Comparison of ENCODE assay signal across 12 cellular contexts in the genomic region with DNA sequence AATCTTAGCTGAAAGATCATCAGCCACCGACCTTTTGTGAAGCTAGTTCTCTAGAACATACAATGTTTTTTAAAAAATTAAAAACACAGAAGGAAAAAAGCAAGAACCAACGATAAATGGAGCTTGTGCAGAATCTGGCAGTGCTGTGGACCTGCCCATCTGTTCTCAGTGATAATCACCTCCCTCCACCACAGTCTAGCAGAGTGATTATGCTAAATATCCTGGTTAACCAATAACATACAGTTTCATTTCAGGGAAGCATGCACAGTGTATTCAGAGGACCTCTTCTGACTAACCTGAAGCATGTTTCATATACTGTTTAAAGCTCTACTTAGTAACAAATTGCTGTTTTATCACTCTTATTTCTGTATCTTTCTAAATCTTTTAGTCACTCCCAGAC.
A peak's percentile ranks its signal among the peaks of the same experiment; 100 is the strongest.
DNase-seq lines count a peak whose midpoint lies in the region; ATAC-seq and TF ChIP-seq lines count a peak whose summit lies in the region.
"Had no signal": no experiment of that assay in that cellular context is flagged by ENCODE, and none has a peak within 500 bp of the region (broad histone marks: within the 10 kb centered on the region; RNA-seq: fewer than 3 reads in every experiment).

No MANE protein-coding gene starts in this region.

- H3K9me3 Mint-ChIP-seq in activated CD8-positive, alpha-beta T cell treated with anti-CD3 and anti-CD28 coated beads, Interleukin-2, amount 10 ng/mL, durations not matched to agents 7 days and 5 days (ENCODE audit: insufficient read depth) = no peaks in the 10 kb centered on the region
- H3K9me3 Mint-ChIP-seq: dendritic cell treated with granulocyte-macrophage colony-stimulating factor and Interleukin-4, amounts not matched to agents 40 ng/mL and 50 ng/mL, for 4 days; stimulated activated naive CD8-positive, alpha-beta T cell treated with anti-CD3 and anti-CD28 coated beads, Interleukin-15, Interleukin-2, amounts not matched to agents 100 ng/mL and 50 ng/mL, for 24 hours had no signal

- H3K9me2 ChIP-seq in PC-9 (ENCODE audit: insufficient read depth) = no peaks in the 10 kb centered on the region

- no peaks in the 10 kb centered on the region for H4K20me1 ChIP-seq in PC-9 (ENCODE audit: insufficient read depth)

- H3K27me3 ChIP-seq in A673 (replicated peaks; ENCODE audit: insufficient read depth, low read depth, low read length, poor library complexity) (no peaks in the 10 kb centered on the region), prostate gland (replicated peaks; ENCODE audit: insufficient read depth) (no peaks in the 10 kb centered on the region), PC-9 (ENCODE audit: insufficient read depth, low read depth) (no peaks in the 10 kb centered on the region)
- H3K27me3 ChIP-seq: right atrium auricular region had no signal

- TF ChIP-seq POLR2A in prostate gland (IDR thresholded peaks at IDR 0.05) = no peak

- 33% methylated on average over 2 of the region's 2 CpGs for WGBS in prostate gland

- no peak overlapping the region for H3K4me3 Mint-ChIP-seq in activated CD8-positive, alpha-beta T cell treated with anti-CD3 and anti-CD28 coated beads, Interleukin-2, amount 10 ng/mL, durations not matched to agents 7 days and 5 days
- H3K4me3 Mint-ChIP-seq: B cell; dendritic cell treated with granulocyte-macrophage colony-stimulating factor and Interleukin-4, amounts not matched to agents 40 ng/mL and 50 ng/mL, for 4 days; stimulated activated naive CD8-positive, alpha-beta T cell treated with anti-CD3 and anti-CD28 coated beads, Interleukin-15, Interleukin-2, amounts not matched to agents 100 ng/mL and 50 ng/mL, for 24 hours had no signal

- H3K36me3 ChIP-seq in A673 (ENCODE audit: insufficient read depth, low read length, poor library complexity, severe bottlenecking) (no peaks in the 10 kb centered on the region), prostate gland (no peaks in the 10 kb centered on the region), PC-9 (ENCODE audit: low read depth) (no peaks in the 10 kb centered on the region)
- H3K36me3 ChIP-seq: right atrium auricular region had no signal

- in situ Hi-C loops in KBM-7 (cut with MboI; ENCODE audit: low pct_unique_long_range_greater_than_20kb, low sequenced_read_pairs) = no loop called here

- H3K4me3 ChIP-seq in A673 (ENCODE audit: low read depth, low read length, poor library complexity, severe bottlenecking) (no peak overlapping the region), LNCaP clone FGC (ENCODE audit: low read depth, low read length) (peak overlapping the region; percentile 56), prostate gland (no peak overlapping the region), PC-9 (no peak overlapping the region)
- H3K4me3 ChIP-seq: right atrium auricular region had no signal

- no peaks in the 10 kb centered on the region for H3F3A ChIP-seq in PC-9 (ENCODE audit: insufficient read depth, low read depth)

- H3K4me1 ChIP-seq in A673 (ENCODE audit: insufficient read depth, low read length, poor library complexity, severe bottlenecking) (peaks cover 5% of the 10 kb centered on the region), prostate gland (replicated peaks) (no peaks in the 10 kb centered on the region), PC-9 (replicated peaks; ENCODE audit: insufficient read depth) (no peaks in the 10 kb centered on the region)
- H3K4me1 ChIP-seq: right atrium auricular region had no signal

- no peaks in the 10 kb centered on the region for H3K36me3 Mint-ChIP-seq in activated CD8-positive, alpha-beta T cell treated with anti-CD3 and anti-CD28 coated beads, Interleukin-2, amount 10 ng/mL, durations not matched to agents 7 days and 5 days (ENCODE audit: low read depth)

- CTCF ChIA-PET in A673 (lab: Charles Lee) = no interaction called here
- CTCF ChIA-PET in activated CD8-positive, alpha-beta T cell treated with anti-CD3 and anti-CD28 coated beads, Interleukin-2, amount 10 ng/mL, durations not matched to agents 7 days and 5 days (lab: Charles Lee) = interaction anchor here (0.6 kb wide), 1 partner anchor 760 kb away, joined by 3 read pairs; the partner anchor contains the start of genes CCDC59 and METTL25
- CTCF ChIA-PET in PC-9 (lab: Charles Lee) = interaction anchor here (0.6 kb wide), 1 partner anchor 29 kb away, joined by 7 read pairs; no protein-coding TSS in a partner anchor

- BruUV-seq in A673 (replicated peaks; lab: Mats Ljungman, UMichigan) (no TSS peak), PC-9 (replicated peaks; lab: Mats Ljungman, UMichigan) (no TSS peak)

- POLR2A ChIA-PET in A673 (lab: Charles Lee; ENCODE audit: low non-redundant PET) = no interaction called here
- POLR2A ChIA-PET in activated CD8-positive, alpha-beta T cell treated with anti-CD3 and anti-CD28 coated beads, Interleukin-2, amount 10 ng/mL, durations not matched to agents 7 days and 5 days (lab: Charles Lee) = no interaction called here
- POLR2A ChIA-PET in PC-9 (lab: Charles Lee; ENCODE audit: unreplicated experiment) = interaction anchor here (0.6 kb wide), 1 partner anchor 12 kb away, joined by 8 read pairs; no protein-coding TSS in a partner anchor

- no peaks in the 10 kb centered on the region for H3K4me1 Mint-ChIP-seq in activated CD8-positive, alpha-beta T cell treated with anti-CD3 and anti-CD28 coated beads, Interleukin-2, amount 10 ng/mL, durations not matched to agents 7 days and 5 days (ENCODE audit: low read depth)
- H3K4me1 Mint-ChIP-seq: B cell had no signal

- TF ChIP-seq CTCF in A673 (conservative IDR thresholded peaks at IDR 0.05; ENCODE audit: low read depth, low read length) = no peak
- TF ChIP-seq CTCF in LNCaP clone FGC (IDR thresholded peaks at IDR 0.05; ENCODE audit: control insufficient read depth, extremely low read depth, insufficient read depth) = no peak
- TF ChIP-seq CTCF in VCaP (conservative IDR thresholded peaks at IDR 0.05) = no peak; the same call in 1 of the 2 replicates
- no peak for TF ChIP-seq CTCF in prostate gland (IDR thresholded peaks at IDR 0.05)
- no peak for TF ChIP-seq CTCF in PC-9 (conservative IDR thresholded peaks at IDR 0.05)

- no peaks in the 10 kb centered on the region for H3K27me3 Mint-ChIP-seq in activated CD8-positive, alpha-beta T cell treated with anti-CD3 and anti-CD28 coated beads, Interleukin-2, amount 10 ng/mL, durations not matched to agents 7 days and 5 days (ENCODE audit: low read depth)
- H3K27me3 Mint-ChIP-seq: B cell; dendritic cell treated with granulocyte-macrophage colony-stimulating factor and Interleukin-4, amounts not matched to agents 40 ng/mL and 50 ng/mL, for 4 days; stimulated activated naive CD8-positive, alpha-beta T cell treated with anti-CD3 and anti-CD28 coated beads, Interleukin-15, Interleukin-2, amounts not matched to agents 100 ng/mL and 50 ng/mL, for 24 hours had no signal

- no peak overlapping the region for H2AFZ ChIP-seq in PC-9

- H3K27ac ChIP-seq in A673 (ENCODE audit: low read depth, low read length, poor library complexity, severe bottlenecking) (no peak overlapping the region), VCaP (peak overlapping the region; percentile 71), prostate gland (no peak overlapping the region), PC-9 (no peak overlapping the region)
- H3K27ac ChIP-seq: right atrium auricular region had no signal

- H3K79me2 ChIP-seq in PC-9 (ENCODE audit: low read depth) = no peaks in the 10 kb centered on the region

- no peak overlapping the region for H3K4me2 ChIP-seq in PC-9

- intact Hi-C loops in A673 (cut with micrococcal nuclease; ENCODE audit: unreplicated experiment) = no loop called here
- intact Hi-C loops in prostate gland (cut with DNase I) = no loop called here
- intact Hi-C loops in PC-9 (cut with micrococcal nuclease; ENCODE audit: unreplicated experiment) = no loop called here

- peak; percentile 77 for ATAC-seq in GM19467 (IDR thresholded peaks at IDR 0.05; ENCODE audit: unreplicated experiment)
- no peak for ATAC-seq in activated CD8-positive, alpha-beta T cell treated with anti-CD3 and anti-CD28 coated beads, Interleukin-2, amount 10 ng/mL, durations not matched to agents 7 days and 5 days

- H3K27ac Mint-ChIP-seq in activated CD8-positive, alpha-beta T cell treated with anti-CD3 and anti-CD28 coated beads, Interleukin-2, amount 10 ng/mL, durations not matched to agents 7 days and 5 days = no peak overlapping the region
- H3K27ac Mint-ChIP-seq: B cell; dendritic cell treated with granulocyte-macrophage colony-stimulating factor and Interleukin-4, amounts not matched to agents 40 ng/mL and 50 ng/mL, for 4 days; stimulated activated naive CD8-positive, alpha-beta T cell treated with anti-CD3 and anti-CD28 coated beads, Interleukin-15, Interleukin-2, amounts not matched to agents 100 ng/mL and 50 ng/mL, for 24 hours had no signal

- DNase-seq in A673 (ENCODE audit: low spot score) = peak; percentile 22
- peak; percentile 78 for DNase-seq in LNCaP clone FGC (ENCODE audit: low read depth)
- DNase-seq in activated CD8-positive, alpha-beta T cell treated with anti-CD3 and anti-CD28 coated beads, Interleukin-2, amount 10 ng/mL, durations not matched to agents 7 days and 5 days = no peak
- DNase-seq in KBM-7 = no peak
- DNase-seq in prostate gland (ENCODE audit: low spot score) = no peak
- no peak for DNase-seq in PC-9

- H3K9me3 ChIP-seq in A673 (ENCODE audit: low read depth, low read length, poor library complexity, severe bottlenecking) (no peaks in the 10 kb centered on the region), prostate gland (no peaks in the 10 kb centered on the region), PC-9 (ENCODE audit: insufficient read depth, low read depth) (no peaks in the 10 kb centered on the region; the same call in 1 of the 2 replicates)
- H3K9me3 ChIP-seq: right atrium auricular region had no signal

Comparison
In these comparisons a context has a peak if more than half of its experiments do, and no peak if none do; other contexts are left out.
1. DNase-seq: peak in A673 (single experiment) and LNCaP clone FGC (single experiment); none in activated CD8-positive, alpha-beta T cell treated with anti-CD3 and anti-CD28 coated beads, Interleukin-2, amount 10 ng/mL, durations not matched to agents 7 days and 5 days (single experiment), KBM-7 (single experiment), prostate gland (single experiment) and PC-9 (0 of 2).